In genomic region chr4:3702551-3703221, GRCh38 we compare ENCODE assay signal across 18 cellular contexts.
"Had no signal": no experiment of that assay in that cellular context is flagged by ENCODE, and none has a peak within 500 bp of the region (broad histone marks: within the 10 kb centered on the region; RNA-seq: fewer than 3 reads in every experiment).

No MANE protein-coding gene starts in this region.

- DNase-seq: activated CD4-positive, alpha-beta T cell treated with anti-CD3 and anti-CD28 coated beads for 36 hours; activated CD4-positive, alpha-beta T cell treated with anti-CD3 and anti-CD28 coated beads, Interleukin-2, amount 50 U/mL, for 48 hours; activated gamma-delta T cell; dermis blood vessel endothelial cell; effector memory CD4-positive, alpha-beta T cell; immature natural killer cell; midbrain; nephron progenitor cell; stimulated activated CD4-positive, alpha-beta T cell treated with anti-CD3 and anti-CD28 coated beads, Interleukin-4, amount 100 ng/mL, for 24 hours; T-cell had no signal

- H3K4me1 Mint-ChIP-seq: activated CD4-positive, alpha-beta T cell treated with anti-CD3 and anti-CD28 coated beads for 36 hours; immature natural killer cell; T-cell had no signal

- H3K9me3 ChIP-seq: prostate gland, right lobe of liver had no signal

- H3K36me3 Mint-ChIP-seq: immature natural killer cell; stimulated activated effector memory CD8-positive, alpha-beta T cell treated with anti-CD3 and anti-CD28 coated beads, Interleukin-12 subunit alpha, Interleukin-12 subunit beta, amount 100 ng/mL, for 72 hours; T-cell; WTC11 had no signal

- H3K4me2 ChIP-seq: smooth muscle cell had no signal

- H3K27ac Mint-ChIP-seq: activated CD4-positive, alpha-beta T cell treated with anti-CD3 and anti-CD28 coated beads for 36 hours; activated naive CD8-positive, alpha-beta T cell; immature natural killer cell; nephron progenitor cell; stimulated activated effector memory CD8-positive, alpha-beta T cell treated with anti-CD3 and anti-CD28 coated beads, Interleukin-12 subunit alpha, Interleukin-12 subunit beta, amount 100 ng/mL, for 72 hours; T-cell; WTC11 had no signal

- H3K4me3 Mint-ChIP-seq: activated CD4-positive, alpha-beta T cell treated with anti-CD3 and anti-CD28 coated beads for 36 hours; activated naive CD8-positive, alpha-beta T cell; immature natural killer cell; nephron progenitor cell; stimulated activated effector memory CD8-positive, alpha-beta T cell treated with anti-CD3 and anti-CD28 coated beads, Interleukin-12 subunit alpha, Interleukin-12 subunit beta, amount 100 ng/mL, for 72 hours; T-cell; WTC11 had no signal

- ATAC-seq: activated CD4-positive, alpha-beta T cell treated with anti-CD3 and anti-CD28 coated beads for 36 hours; right lobe of liver; stimulated activated effector memory CD8-positive, alpha-beta T cell treated with anti-CD3 and anti-CD28 coated beads, Interleukin-12 subunit alpha, Interleukin-12 subunit beta, amount 100 ng/mL, for 72 hours; T-cell had no signal

- H3K36me3 ChIP-seq: esophagus muscularis mucosa, prostate gland, right lobe of liver had no signal

- H3K4me1 ChIP-seq: esophagus muscularis mucosa, prostate gland, right lobe of liver had no signal

- H3K9me3 Mint-ChIP-seq: stimulated activated effector memory CD8-positive, alpha-beta T cell treated with anti-CD3 and anti-CD28 coated beads, Interleukin-12 subunit alpha, Interleukin-12 subunit beta, amount 100 ng/mL, for 72 hours had no signal

- H3K27me3 ChIP-seq: right lobe of liver had no signal

- H3K4me3 ChIP-seq: esophagus muscularis mucosa, lung, prostate gland, right lobe of liver, smooth muscle cell had no signal

- H3K27ac ChIP-seq: esophagus muscularis mucosa, prostate gland, right lobe of liver had no signal
